ENCODE assay signal across 10 cellular contexts in genomic region chr17:35765086-35765710, GRCh38. TPM values are rescaled to one million over a fixed set of nuclear protein-coding genes. Genes with fewer than 3 reads are reported as not detected.
DNase-seq lines count a peak whose midpoint lies in the region; ATAC-seq and TF ChIP-seq lines count a peak whose summit lies in the region.
"Had no signal": no experiment of that assay in that cellular context is flagged by ENCODE, and none has a peak within 500 bp of the region (broad histone marks: within the 10 kb centered on the region; RNA-seq: fewer than 3 reads in every experiment).

No MANE protein-coding gene starts in this region.

- H3K4me1 ChIP-seq in IMR-90 (ENCODE audit: control insufficient read depth, insufficient read depth, low read length) (peaks cover 3% of the 10 kb centered on the region), foreskin keratinocyte (no peaks in the 10 kb centered on the region)

- no peak overlapping the region; the same call in 1 of the 2 replicates for H3K23ac ChIP-seq in IMR-90 (ENCODE audit: low read depth, low read length)

- H3K9me3 ChIP-seq in CD4-positive, alpha-beta T cell (ENCODE audit: control insufficient read depth, low read length), result no peaks in the 10 kb centered on the region
- no peaks in the 10 kb centered on the region for H3K9me3 ChIP-seq in IMR-90 (ENCODE audit: control insufficient read depth, insufficient read depth, low read length)

- H2BK15ac ChIP-seq in IMR-90 (ENCODE audit: low read depth, low read length), result no peak overlapping the region

- no peak overlapping the region for H3K4me3 ChIP-seq in IMR-90 (ENCODE audit: insufficient read depth, low read depth, low read length)

- H2BK5ac ChIP-seq in IMR-90 (ENCODE audit: low read depth, low read length, poor library complexity, severe bottlenecking), result no peak overlapping the region

- no peaks in the 10 kb centered on the region for H3K27me3 ChIP-seq in CD4-positive, alpha-beta T cell (ENCODE audit: control insufficient read depth, insufficient read depth, low read length)
- H3K27me3 ChIP-seq in IMR-90 (ENCODE audit: control insufficient read depth, insufficient read depth, low read length), result peaks cover 23% of the 10 kb centered on the region
- peaks cover 11% of the 10 kb centered on the region for H3K27me3 ChIP-seq in foreskin keratinocyte

- TF ChIP-seq RAD21 in IMR-90 (IDR thresholded peaks at IDR 0.05; ENCODE audit: low read length), result no peak

- peak overlapping the region; percentile 90 for H3K4me3 Mint-ChIP-seq in CD4-positive, alpha-beta T cell
- H3K4me3 Mint-ChIP-seq in naive B cell, result peak overlapping the region; percentile 83 to 98 (median 95)

- no peak overlapping the region; the same call in 1 of the 2 replicates for H2AK5ac ChIP-seq in IMR-90 (ENCODE audit: low read depth, low read length)

- H3K27ac Mint-ChIP-seq in CD4-positive, alpha-beta T cell, result peak overlapping the region; percentile 32
- peak overlapping the region in 3 of 6 donors; percentile 29 to 92 (median 57) for H3K27ac Mint-ChIP-seq in naive B cell

- H4K91ac ChIP-seq in IMR-90 (ENCODE audit: insufficient read depth, low read depth, low read length), result no peak overlapping the region

- H4K5ac ChIP-seq in IMR-90 (ENCODE audit: low read depth, low read length), result no peak overlapping the region

- intact Hi-C loops in CD4-positive, alpha-beta T cell (cut with DNase I, micrococcal nuclease), result loop anchor here in 1 of 2 experiments (10.0 kb wide), 1 partner anchor 380 kb away; no protein-coding TSS in a partner anchor
- intact Hi-C loops in IMR-90 (cut with micrococcal nuclease), result no loop called here

- H3K36me3 ChIP-seq in IMR-90 (ENCODE audit: control insufficient read depth, insufficient read depth, low read length), result no peaks in the 10 kb centered on the region

- no peak overlapping the region for H3K18ac ChIP-seq in IMR-90 (ENCODE audit: low read depth, low read length)

- no peak overlapping the region for H4K8ac ChIP-seq in IMR-90 (ENCODE audit: low read depth in 2 of 2, low read length in 2 of 2)

- POLR2A ChIA-PET in CD4-positive, alpha-beta T cell (lab: Charles Lee), result interaction anchor here (0.7 to 3.2 kb wide), 5 partner anchors 31 to 391 kb away, joined by 3 to 142 read pairs (median 11); partner anchors contain the start of genes MMP28, PEX12, SLFN11 and TAF15
- POLR2A ChIA-PET in IMR-90 (lab: Charles Lee; ENCODE audit: unreplicated experiment), result no interaction called here

- CTCF ChIA-PET in CD4-positive, alpha-beta T cell (lab: Charles Lee), result interaction anchor here (0.8 to 5.5 kb wide), 18 partner anchors 17 to 634 kb away, joined by 3 to 156 read pairs (median 6); partner anchors contain the start of genes MMP28, RASL10B and TAF15
- CTCF ChIA-PET in IMR-90 (lab: Yijun Ruan, JAX), result interaction anchor here (1.0 to 2.3 kb wide), 5 partner anchors 36 to 54 kb away, joined by 4 to 18 read pairs (median 15); partner anchors contain the start of gene TAF15

- ATAC-seq in CD4-positive, alpha-beta T cell (ENCODE audit: poor library complexity), result no peak
- ATAC-seq in IMR-90 (ENCODE audit: low read depth) (no peak), naive B cell (ENCODE audit: low read depth in 2 of 2) (no peak), HG02981 (IDR thresholded peaks at IDR 0.05; ENCODE audit: unreplicated experiment) (no peak), foreskin keratinocyte (no peak), HG03457 (IDR thresholded peaks at IDR 0.05; ENCODE audit: unreplicated experiment) (no peak)
- no peak for ATAC-seq in activated CD4-positive, CD25-positive, alpha-beta regulatory T cell treated with anti-CD3 and anti-CD28 coated beads, Interleukin-2, amount 50 U/mL, for 24 hours

- no peak overlapping the region for H3K4ac ChIP-seq in IMR-90 (ENCODE audit: low read depth, low read length)

- H3K9me3 Mint-ChIP-seq in CD4-positive, alpha-beta T cell, result no peaks in the 10 kb centered on the region
- no peaks in the 10 kb centered on the region for H3K9me3 Mint-ChIP-seq in naive B cell

- H3K4me2 ChIP-seq in IMR-90 (ENCODE audit: low read depth, low read length), result no peak overlapping the region

- TF ChIP-seq CTCF in CD4-positive, alpha-beta T cell (IDR thresholded peaks at IDR 0.05), result no peak
- TF ChIP-seq CTCF in IMR-90 (conservative IDR thresholded peaks at IDR 0.05; ENCODE audit: low read depth, low read length), result no peak
- no peak for TF ChIP-seq CTCF in foreskin keratinocyte (conservative IDR thresholded peaks at IDR 0.05)

- no peaks in the 10 kb centered on the region for H3K36me3 Mint-ChIP-seq in CD4-positive, alpha-beta T cell (ENCODE audit: low read depth)
- H3K36me3 Mint-ChIP-seq in naive B cell, result no peaks in the 10 kb centered on the region

- DNase-seq in CD4-positive, alpha-beta T cell, result no peak
- DNase-seq in IMR-90 (no peak), astrocyte of the hippocampus (ENCODE audit: low read depth, low spot score) (peak; percentile 48), naive B cell (no peak), foreskin keratinocyte (no peak)
- DNase-seq: kidney glomerular epithelial cell had no signal

- H3K27ac ChIP-seq in CD4-positive, alpha-beta T cell (ENCODE audit: low read depth, low read length), result no peak overlapping the region
- H3K27ac ChIP-seq in IMR-90 (ENCODE audit: insufficient read depth, low read length), result no peak overlapping the region
- H3K27ac ChIP-seq in foreskin keratinocyte, result no peak overlapping the region

- no peak overlapping the region for H2BK20ac ChIP-seq in IMR-90 (ENCODE audit: low read depth, low read length)

- no peaks in the 10 kb centered on the region for H3K79me1 ChIP-seq in IMR-90 (ENCODE audit: low read depth in 1 of 2, low read length in 2 of 2)

- H2BK120ac ChIP-seq in IMR-90 (ENCODE audit: low read depth, low read length), result no peak overlapping the region

- dilution Hi-C loops in IMR-90 (cut with HindIII; ENCODE audit: low sequenced_read_pairs, unreplicated experiment), result no loop called here

- H3K27me3 Mint-ChIP-seq in CD4-positive, alpha-beta T cell, result no peaks in the 10 kb centered on the region
- H3K27me3 Mint-ChIP-seq in naive B cell, result peaks cover 0 to 13% (median 7%) of the 10 kb centered on the region in 3 donors

- no TSS peak for BruUV-seq in IMR-90 (replicated peaks; lab: Mats Ljungman, UMichigan)

- TF ChIP-seq POLR2A in IMR-90 (IDR thresholded peaks at IDR 0.05; ENCODE audit: low read depth, low read length), result no peak

- no peak overlapping the region for H2AK9ac ChIP-seq in IMR-90 (replicated peaks; ENCODE audit: low read depth, low read length, poor library complexity)

- no peak overlapping the region for H3K56ac ChIP-seq in IMR-90 (ENCODE audit: extremely low read depth, insufficient read depth, low read length)

- in situ Hi-C loops in IMR-90 (cut with MboI; ENCODE audit: low sequenced_read_pairs), result no loop called here

- WGBS in IMR-90 (ENCODE audit: extremely low coverage in 2 of 2, insufficient read length in 1 of 2), 2 experiments, result 40% methylated on average over 1 of the region's 11 CpGs; no CpG with 5 or more reads in 1 of the 2 experiments

- peaks cover 8% of the 10 kb centered on the region; the same call in 1 of the 2 replicates for H4K20me1 ChIP-seq in IMR-90 (ENCODE audit: insufficient read depth, low read length)

- no peaks in the 10 kb centered on the region for H3K9me1 ChIP-seq in IMR-90 (ENCODE audit: insufficient read depth, low read length)

- no peak overlapping the region for H3K14ac ChIP-seq in IMR-90 (replicated peaks; ENCODE audit: low read depth, low read length)

- H3K9ac ChIP-seq in IMR-90 (ENCODE audit: low read depth, low read length), result no peak overlapping the region

- H3K4me1 Mint-ChIP-seq in CD4-positive, alpha-beta T cell (ENCODE audit: low read depth), result peaks cover 7% of the 10 kb centered on the region
- H3K4me1 Mint-ChIP-seq in naive B cell, result peaks cover 9 to 14% (median 9%) of the 10 kb centered on the region in 3 donors

- peak overlapping the region; percentile 43 for H2AFZ ChIP-seq in IMR-90 (replicated peaks; ENCODE audit: low read length, poor library complexity)

RNA-seq across cellular contexts. Expression of gene C17orf50, which starts 4.5 kb away (rescaled TPM):
- not detected for total RNA-seq in CD4-positive, alpha-beta T cell
- total RNA-seq in IMR-90 (2012; rRNA removed) (not detected in 2 replicates), foreskin keratinocyte (not detected in 2 replicates)
- polyA plus RNA-seq in IMR-90 (2012; rRNA removed) (not detected in 2 replicates), naive B cell (ENCODE audit: low read depth in 6 of 6) (not detected), foreskin keratinocyte (not detected in 2 replicates)
- polyA plus RNA-seq in IMR-90 (2012; cell fraction: cytosol; rRNA removed), result not detected in 2 replicates
- not detected in 2 replicates for polyA plus RNA-seq in IMR-90 (2012; cell fraction: nucleus; rRNA removed; ENCODE audit: low replicate concordance)
- total RNA-seq: HT-29 had no signal

RNA-seq across cellular contexts. Expression of gene GAS2L2, which starts 12.2 kb away (rescaled TPM):
- total RNA-seq in CD4-positive, alpha-beta T cell, result under 1 TPM; 0.19 to 0.22 TPM
- not detected in 2 replicates for total RNA-seq in IMR-90 (2012; rRNA removed)
- 0.02 and 0.03 TPM in 2 replicates for polyA plus RNA-seq in IMR-90 (2012; rRNA removed)
- polyA plus RNA-seq in IMR-90 (2012; cell fraction: cytosol; rRNA removed), result 0.04 TPM in 1 of 2 replicates, not detected in the other
- 0.10 and 0.13 TPM in 2 replicates for polyA plus RNA-seq in IMR-90 (2012; cell fraction: nucleus; rRNA removed; ENCODE audit: low replicate concordance)
- polyA plus RNA-seq in naive B cell (ENCODE audit: low read depth in 6 of 6), result not detected
- not detected in 2 replicates for total RNA-seq in foreskin keratinocyte
- polyA plus RNA-seq in foreskin keratinocyte, result not detected in 2 replicates

RNA-seq across cellular contexts. Expression of gene MMP28, which starts 30.2 kb away (rescaled TPM):
- total RNA-seq in CD4-positive, alpha-beta T cell, result 1 to 10 TPM; 6.7 to 9.9 TPM
- total RNA-seq in IMR-90 (2012; rRNA removed), result 0.18 TPM in 1 of 2 replicates, not detected in the other
- polyA plus RNA-seq in IMR-90 (2012; rRNA removed), result not detected in 2 replicates
- polyA plus RNA-seq in IMR-90 (2012; cell fraction: cytosol; rRNA removed), result 0.08 TPM in 1 of 2 replicates, not detected in the other
- polyA plus RNA-seq in IMR-90 (2012; cell fraction: nucleus; rRNA removed; ENCODE audit: low replicate concordance), result not detected in 2 replicates
- polyA plus RNA-seq in naive B cell (ENCODE audit: low read depth in 6 of 6), result under 1 TPM in 1 of 6 donors, not detected in 5; 0.21 TPM
- total RNA-seq in foreskin keratinocyte, result 4.1 and 4.5 TPM in 2 replicates
- polyA plus RNA-seq in foreskin keratinocyte, result 4.5 and 5.5 TPM in 2 replicates

RNA-seq across cellular contexts. Expression of gene RASL10B, which starts 33.8 kb away (rescaled TPM):
- under 1 TPM; 0.22 to 0.47 TPM for total RNA-seq in CD4-positive, alpha-beta T cell
- total RNA-seq in IMR-90 (2012; rRNA removed) (3.6 and 4.7 TPM in 2 replicates), foreskin keratinocyte (0.17 and 0.21 TPM in 2 replicates)
- polyA plus RNA-seq in IMR-90 (2012; rRNA removed) (4.1 and 4.4 TPM in 2 replicates), naive B cell (ENCODE audit: low read depth in 6 of 6) (not detected), foreskin keratinocyte (0.11 and 0.29 TPM in 2 replicates)
- 5.7 and 7.2 TPM in 2 replicates for polyA plus RNA-seq in IMR-90 (2012; cell fraction: cytosol; rRNA removed)
- 5.1 and 10.2 TPM in 2 replicates for polyA plus RNA-seq in IMR-90 (2012; cell fraction: nucleus; rRNA removed; ENCODE audit: low replicate concordance)

RNA-seq across cellular contexts. Expression of gene TAF15, which starts 44.1 kb away (rescaled TPM):
- total RNA-seq in CD4-positive, alpha-beta T cell, result 100 to 1,000 TPM; 114 to 119 TPM
- 46.8 and 47.2 TPM in 2 replicates for total RNA-seq in IMR-90 (2012; rRNA removed)
- polyA plus RNA-seq in IMR-90 (2012; rRNA removed), result 69.8 and 98.0 TPM in 2 replicates
- polyA plus RNA-seq in IMR-90 (2012; cell fraction: cytosol; rRNA removed), result 24.8 and 31.2 TPM in 2 replicates
- 16.5 and 67.6 TPM in 2 replicates for polyA plus RNA-seq in IMR-90 (2012; cell fraction: nucleus; rRNA removed; ENCODE audit: low replicate concordance)
- 10 to 100 TPM; 16.6 to 44.4 (median 21.7) TPM for polyA plus RNA-seq in naive B cell (ENCODE audit: low read depth in 6 of 6)
- 99.6 and 106 TPM in 2 replicates for total RNA-seq in foreskin keratinocyte
- polyA plus RNA-seq in foreskin keratinocyte, result 121 and 144 TPM in 2 replicates
